Comparison of ENCODE assay signal across 7 cellular contexts in the genomic region with DNA sequence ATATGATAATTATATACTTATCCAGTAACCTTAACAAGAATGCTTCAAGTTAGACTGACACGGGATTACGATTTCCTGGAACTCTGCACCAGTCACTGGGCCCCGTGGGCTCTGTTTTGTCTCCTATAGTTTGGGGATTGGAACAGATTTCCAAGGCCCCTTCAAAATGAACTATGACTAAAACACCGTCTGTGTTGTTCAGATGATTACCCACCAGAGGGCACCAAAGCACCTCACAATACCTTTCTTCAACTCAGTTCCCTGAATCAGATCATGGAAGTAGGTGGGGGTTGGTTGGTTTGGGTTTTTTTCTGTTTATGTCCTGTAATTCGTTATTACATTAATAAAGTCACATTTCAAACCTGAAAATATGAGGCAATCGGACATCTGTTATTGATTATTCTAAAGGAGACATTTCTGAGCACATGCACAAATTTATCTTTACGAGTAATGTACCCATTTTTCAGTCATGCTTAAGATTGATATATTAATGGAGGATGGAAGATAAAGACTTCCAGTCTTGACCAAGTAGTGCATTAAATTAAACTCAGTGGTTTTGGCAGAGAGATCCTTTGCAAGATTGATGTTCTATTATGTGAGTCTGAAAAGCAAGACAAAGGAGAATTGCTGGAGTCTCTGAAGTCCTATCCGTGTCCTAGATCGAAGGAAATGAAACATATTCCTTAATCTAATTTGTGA.
DNase-seq lines count a peak whose midpoint lies in the region; ATAC-seq and FAIRE-seq lines count a peak whose summit lies in the region.

No MANE protein-coding gene starts in this region.

- no peaks in the 10 kb centered on the region for H3K4me1 ChIP-seq in small intestine (ENCODE audit: control insufficient read depth in 2 of 2, insufficient read depth in 1 of 2, low read depth in 1 of 2, low read length in 1 of 2)

- WGBS in small intestine, 3 donors, result 32 to 34% (median 33%) methylated on average over 9 of the region's 9 CpGs

- H3K27me3 ChIP-seq in small intestine (ENCODE audit: control insufficient read depth in 2 of 2, insufficient read depth in 2 of 2, low read length in 2 of 2), result no peaks in the 10 kb centered on the region

- FAIRE-seq in small intestine (lab: Jason Lieb, UNC), result no peak

- H3K4me3 ChIP-seq in small intestine (ENCODE audit: low read depth in 1 of 2, low read length in 2 of 2), result no peak overlapping the region

- H3K36me3 ChIP-seq in small intestine (ENCODE audit: control insufficient read depth in 2 of 2, insufficient read depth in 2 of 2, low read length in 2 of 2), result no peaks in the 10 kb centered on the region

- peak; percentile 83 for ATAC-seq in GM18498 (IDR thresholded peaks at IDR 0.05; ENCODE audit: unreplicated experiment)
- ATAC-seq in HG02840 (IDR thresholded peaks at IDR 0.05; ENCODE audit: low FRiP score, unreplicated experiment), result peak; percentile 81

- DNase-seq in NCI-H1694 treated with DMSO at 0.1 percent for 48 hours (lab: John Stamatoyannopoulos, UW) (peak; percentile 71), T-helper 1 cell (peak in 4 of 5 donors; percentile 14 to 49 (median 34)), anterior cingulate cortex (lab: John Stamatoyannopoulos, UW) (peak in 47 of 58 donors; percentile 2 to 71 (median 25)), hippocampal formation (lab: John Stamatoyannopoulos, UW) (peak; percentile 32 to 77), small intestine (peak; percentile 66)

- no peak overlapping the region for H3K27ac ChIP-seq in small intestine (ENCODE audit: low read depth in 1 of 2, low read length in 1 of 2)

- H3K9me3 ChIP-seq in small intestine (ENCODE audit: control insufficient read depth, low read depth), result no peaks in the 10 kb centered on the region
